Comparison of ENCODE assay signal across 25 cellular contexts in the genomic region with DNA sequence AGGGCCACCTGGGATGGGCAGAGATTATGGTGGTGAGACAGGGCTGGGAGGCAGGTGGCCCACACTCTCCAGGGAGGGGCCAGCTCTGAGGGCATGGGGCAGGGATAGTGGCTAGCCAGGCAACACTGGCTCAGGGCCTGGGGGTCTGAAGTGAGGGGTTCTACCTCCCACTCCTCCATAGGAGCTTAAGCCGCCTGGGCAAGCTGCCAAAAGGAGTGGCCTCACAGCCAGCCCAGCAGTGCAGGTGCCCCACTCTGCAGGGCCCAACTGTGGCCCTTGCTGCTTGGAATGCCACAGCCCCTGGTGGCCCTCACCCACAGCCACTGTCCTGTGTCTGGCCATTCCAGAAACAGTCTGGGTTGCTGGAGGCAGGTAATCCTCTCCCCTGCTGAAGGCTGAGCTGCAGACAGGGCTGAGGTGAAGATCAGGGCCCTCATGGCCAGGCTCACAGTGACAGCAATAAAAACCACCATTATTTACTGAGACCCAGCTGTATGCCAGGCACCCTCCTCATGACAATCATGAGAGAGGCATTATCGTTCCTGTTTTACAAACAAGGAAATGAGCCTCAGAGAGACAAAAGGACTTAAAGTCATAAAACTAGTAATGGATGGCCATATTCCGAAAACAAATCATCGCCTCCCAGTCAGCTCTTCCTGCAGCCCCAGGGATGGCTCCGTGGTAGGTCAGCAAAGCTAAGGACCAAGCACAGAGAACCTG. TPM values are rescaled to one million over a fixed set of nuclear protein-coding genes. Genes with fewer than 3 reads are reported as not detected.
DNase-seq lines count a peak whose midpoint lies in the region; ATAC-seq and TF ChIP-seq lines count a peak whose summit lies in the region.
"Had no signal": no experiment of that assay in that cellular context is flagged by ENCODE, and none has a peak within 500 bp of the region (broad histone marks: within the 10 kb centered on the region; RNA-seq: fewer than 3 reads in every experiment).

No MANE protein-coding gene starts in this region.

- DNase-seq in activated T-cell treated with anti-CD3 and anti-CD28 coated beads, Interleukin-2, amount 50 U/mL, for 24 hours: no peak
- no peak for DNase-seq in activated T-cell treated with anti-CD3 and anti-CD28 coated beads, Interleukin-2, amount 50 U/mL, for 72 hours
- DNase-seq in NCI-H69 (lab: John Stamatoyannopoulos, UW): peak; percentile 85
- no peak for DNase-seq in Peyer's patch
- no peak for DNase-seq in stimulated activated CD4-positive, alpha-beta T cell treated with anti-CD3 and anti-CD28 coated beads, Interleukin-4, amount 100 ng/mL, for 24 hours
- no peak for DNase-seq in spleen
- no peak for DNase-seq in NCI-H2171 treated with DMSO at 0.1 percent for 48 hours (lab: John Stamatoyannopoulos, UW)
- DNase-seq: activated CD4-positive, alpha-beta T cell treated with anti-CD3 and anti-CD28 coated beads, Interleukin-2, amount 10 ng/mL, durations not matched to agents 7 days and 5 days; activated effector memory CD4-positive, alpha-beta T cell treated with Interleukin-2 at 50 U/mL for 16 hours; brain microvascular endothelial cell; colonic mucosa; DMS79; glutamatergic neuron; GM23248; natural killer cell; NCI-H2227 treated with DMSO at 0.1 percent for 48 hours; right lobe of liver; T-helper 1 cell; testis had no signal

- H3K4me3 ChIP-seq in Peyer's patch (no peak overlapping the region), spleen (no peak overlapping the region)
- H3K4me3 ChIP-seq: colonic mucosa, GM12878, GM23248, right lobe of liver, testis had no signal

- no peak for ATAC-seq in activated T-cell treated with anti-CD3 and anti-CD28 coated beads, Interleukin-2, amount 50 U/mL, for 72 hours (replicated peaks in 1 of 2)
- ATAC-seq: GM12878, left lobe of liver, natural killer cell, right lobe of liver, Right ventricle myocardium inferior had no signal

- 59 to 83% (median 69%) methylated on average over 4 to 5 of the region's 5 CpGs for WGBS in spleen, 5 donors

- H3K9me3 ChIP-seq in Peyer's patch: no peaks in the 10 kb centered on the region
- no peaks in the 10 kb centered on the region for H3K9me3 ChIP-seq in spleen
- H3K9me3 ChIP-seq: colonic mucosa, right lobe of liver, testis had no signal

- H3K4me1 ChIP-seq in Peyer's patch: no peaks in the 10 kb centered on the region
- H3K4me1 ChIP-seq in spleen: peaks cover 0 to 11% (median 5%) of the 10 kb centered on the region in 6 donors
- H3K4me1 ChIP-seq: parathyroid adenoma, right lobe of liver, testis had no signal

- H3K27ac ChIP-seq in cingulate gyrus (ENCODE audit: low read depth, low read length) (peak overlapping the region; percentile 73), Peyer's patch (no peak overlapping the region), spleen (peak overlapping the region in 3 of 8 donors; percentile 2 to 59 (median 25))
- H3K27ac ChIP-seq: brain microvascular endothelial cell, colonic mucosa, GM23248, parathyroid adenoma, right lobe of liver, testis had no signal

- H3K4me3 Mint-ChIP-seq in activated T-cell treated with anti-CD3 and anti-CD28 coated beads, Interleukin-2, amount 50 U/mL, for 24 hours: no peak overlapping the region
- no peak overlapping the region for H3K4me3 Mint-ChIP-seq in activated T-cell treated with anti-CD3 and anti-CD28 coated beads, Interleukin-2, amount 50 U/mL, for 72 hours
- H3K4me3 Mint-ChIP-seq: activated CD4-positive, alpha-beta T cell treated with anti-CD3 and anti-CD28 coated beads, Interleukin-2, amount 10 ng/mL, durations not matched to agents 7 days and 5 days; CD14-positive monocyte; natural killer cell had no signal

- peaks cover 0 to 31% (median 0%) of the 10 kb centered on the region in 3 donors for H3K36me3 ChIP-seq in Peyer's patch
- H3K36me3 ChIP-seq in spleen: peaks cover 0 to 100% (median 81%) of the 10 kb centered on the region in 6 donors
- H3K36me3 ChIP-seq: brain microvascular endothelial cell, colonic mucosa had no signal

- TF ChIP-seq CTCF in Peyer's patch (IDR thresholded peaks at IDR 0.05) (no peak), spleen (IDR thresholded peaks at IDR 0.05 in 8 of 11, conservative IDR thresholded peaks at IDR 0.05 in 3 of 11) (no peak)

- no peaks in the 10 kb centered on the region for H3K4me1 Mint-ChIP-seq in activated T-cell treated with anti-CD3 and anti-CD28 coated beads, Interleukin-2, amount 50 U/mL, for 24 hours (ENCODE audit: low read depth)
- H3K4me1 Mint-ChIP-seq in activated T-cell treated with anti-CD3 and anti-CD28 coated beads, Interleukin-2, amount 50 U/mL, for 72 hours (ENCODE audit: low read depth): no peaks in the 10 kb centered on the region
- H3K4me1 Mint-ChIP-seq: activated CD4-positive, alpha-beta T cell treated with anti-CD3 and anti-CD28 coated beads, Interleukin-2, amount 10 ng/mL, durations not matched to agents 7 days and 5 days had no signal

- no peak for TF ChIP-seq POLR2A in Peyer's patch (IDR thresholded peaks at IDR 0.05)
- no peak for TF ChIP-seq POLR2A in spleen (IDR thresholded peaks at IDR 0.05)

- no peaks in the 10 kb centered on the region for H3K27me3 Mint-ChIP-seq in activated T-cell treated with anti-CD3 and anti-CD28 coated beads, Interleukin-2, amount 50 U/mL, for 24 hours
- H3K27me3 Mint-ChIP-seq in activated T-cell treated with anti-CD3 and anti-CD28 coated beads, Interleukin-2, amount 50 U/mL, for 72 hours (ENCODE audit: low read depth): no peaks in the 10 kb centered on the region
- H3K27me3 Mint-ChIP-seq: activated CD4-positive, alpha-beta T cell treated with anti-CD3 and anti-CD28 coated beads, Interleukin-2, amount 10 ng/mL, durations not matched to agents 7 days and 5 days had no signal

- no peaks in the 10 kb centered on the region for H3K9me3 Mint-ChIP-seq in activated T-cell treated with anti-CD3 and anti-CD28 coated beads, Interleukin-2, amount 50 U/mL, for 24 hours
- no peaks in the 10 kb centered on the region for H3K9me3 Mint-ChIP-seq in activated T-cell treated with anti-CD3 and anti-CD28 coated beads, Interleukin-2, amount 50 U/mL, for 72 hours
- H3K9me3 Mint-ChIP-seq: activated CD4-positive, alpha-beta T cell treated with anti-CD3 and anti-CD28 coated beads, Interleukin-2, amount 10 ng/mL, durations not matched to agents 7 days and 5 days; CD14-positive monocyte; natural killer cell had no signal

- intact Hi-C loops in spleen (cut with DNase I; ENCODE audit: low total_unique reads): no loop called here

- peaks cover 96% of the 10 kb centered on the region for H3K36me3 Mint-ChIP-seq in activated T-cell treated with anti-CD3 and anti-CD28 coated beads, Interleukin-2, amount 50 U/mL, for 24 hours (ENCODE audit: low read depth)
- peaks cover 8 to 10% of the 10 kb centered on the region in 2 donors for H3K36me3 Mint-ChIP-seq in activated T-cell treated with anti-CD3 and anti-CD28 coated beads, Interleukin-2, amount 50 U/mL, for 72 hours (ENCODE audit: insufficient read depth in 2 of 2)

- H3K27me3 ChIP-seq in Peyer's patch (no peaks in the 10 kb centered on the region), spleen (replicated peaks in 1 of 7) (no peaks in the 10 kb centered on the region)
- H3K27me3 ChIP-seq: brain microvascular endothelial cell, colonic mucosa, right lobe of liver, testis had no signal

- peak overlapping the region; percentile 64 for H3K27ac Mint-ChIP-seq in activated T-cell treated with anti-CD3 and anti-CD28 coated beads, Interleukin-2, amount 50 U/mL, for 24 hours
- H3K27ac Mint-ChIP-seq in activated T-cell treated with anti-CD3 and anti-CD28 coated beads, Interleukin-2, amount 50 U/mL, for 72 hours: no peak overlapping the region
- H3K27ac Mint-ChIP-seq: activated CD4-positive, alpha-beta T cell treated with anti-CD3 and anti-CD28 coated beads, Interleukin-2, amount 10 ng/mL, durations not matched to agents 7 days and 5 days had no signal

RNA-seq across cellular contexts. Expression of a gene that starts 31.0 kb away (rescaled TPM):
- 100 to 1,000 TPM in 1 of 2 donors, 10 to 100 TPM in 1; 91.7 to 101 TPM for total RNA-seq in activated T-cell treated with anti-CD3 and anti-CD28 coated beads, Interleukin-2, amount 50 U/mL, for 72 hours
- total RNA-seq in Peyer's patch (10 to 100 TPM in 3 of 4 donors, 1 to 10 TPM in 1; 6.7 to 19.0 (median 13.3) TPM), spleen (10 to 100 TPM; 27.1 to 49.0 (median 30.0) TPM)
- 1 to 10 TPM; 3.0 to 9.3 (median 4.5) TPM for polyA plus RNA-seq in spleen
- total RNA-seq: GM23248 had no signal
